ENCODE assay signal across 1 cellular context in genomic region chr7:155669717-155670505, GRCh38.
TF ChIP-seq lines count a peak whose summit lies in the region.

No MANE protein-coding gene starts in this region.

TF ChIP-seq in GM12878, 131 proteins besides CTCF, POLR2A, EP300 and RAD21 (continued from another document):
- TF ChIP-seq E2F8 (IDR thresholded peaks at IDR 0.05; ENCODE audit: low read depth, partially characterized antibody): no peak
- no peak for TF ChIP-seq PKNOX1 (IDR thresholded peaks at IDR 0.05)
- TF ChIP-seq FOXM1 (IDR thresholded peaks at IDR 0.05; ENCODE audit: low read depth, low read length): no peak
- no peak for TF ChIP-seq RELA (IDR thresholded peaks at IDR 0.05; ENCODE audit: borderline replicate concordance, partially characterized antibody)
- no peak for TF ChIP-seq SIX5 (IDR thresholded peaks at IDR 0.05; ENCODE audit: low read depth, low read length, severe bottlenecking)
- TF ChIP-seq POLR2AphosphoS5 (IDR thresholded peaks at IDR 0.05; ENCODE audit: low read length): no peak
- no peak for TF ChIP-seq STAT3 (IDR thresholded peaks at IDR 0.05; ENCODE audit: low read depth, low read length)
- TF ChIP-seq LARP7 (IDR thresholded peaks at IDR 0.05): no peak
- TF ChIP-seq E2F4 (IDR thresholded peaks at IDR 0.05; ENCODE audit: low read depth, low read length): no peak
